ENCODE assay signal across 27 cellular contexts in the genomic region with DNA sequence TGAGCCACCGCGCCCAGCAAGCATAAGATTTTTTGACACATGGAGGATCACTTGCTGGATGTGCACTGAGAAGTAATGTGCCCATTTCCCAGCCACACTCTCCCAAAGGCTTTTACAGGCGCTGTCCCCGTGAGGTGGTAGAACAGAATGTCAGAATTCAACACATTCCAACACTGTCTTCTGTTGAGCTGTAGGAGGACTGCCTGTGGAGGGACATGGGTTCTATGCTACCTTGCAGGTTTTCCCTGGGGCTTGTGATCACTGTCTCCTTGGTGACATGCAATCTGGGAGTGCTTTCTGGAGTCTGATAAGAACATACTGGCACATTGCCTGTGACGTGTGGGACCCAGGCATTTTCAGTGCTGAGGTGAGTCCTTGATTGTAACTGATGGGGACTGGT. TPM values are rescaled to one million over a fixed set of nuclear protein-coding genes. Genes with fewer than 3 reads are reported as not detected.
A peak's percentile ranks its signal among the peaks of the same experiment; 100 is the strongest.
DNase-seq lines count a peak whose midpoint lies in the region; ATAC-seq, FAIRE-seq and TF ChIP-seq lines count a peak whose summit lies in the region.
"Had no signal": no experiment of that assay in that cellular context is flagged by ENCODE, and none has a peak within 500 bp of the region (broad histone marks: within the 10 kb centered on the region; RNA-seq: fewer than 3 reads in every experiment).

No MANE protein-coding gene starts in this region.

- peak overlapping the region; percentile 0 for H4K5ac ChIP-seq in H1 (ENCODE audit: insufficient read length, low read depth, low read length)

- TF ChIP-seq EP300 in H1 (IDR thresholded peaks at IDR 0.05; ENCODE audit: borderline replicate concordance in 1 of 2, low read depth in 2 of 2, low read length in 2 of 2) = no peak

- H2BK5ac ChIP-seq in H1 (ENCODE audit: low read depth, low read length) = peak overlapping the region; percentile 87; the same call in 1 of the 2 replicates

- no peak overlapping the region for H2BK15ac ChIP-seq in H1 (ENCODE audit: low read length)

- peak overlapping the region; percentile 40 for H3K14ac ChIP-seq in H1 (ENCODE audit: insufficient read length)

- no peak overlapping the region for H3K23ac ChIP-seq in H1 (ENCODE audit: insufficient read length)

- CTCF ChIA-PET in H1 (lab: Charles Lee; ENCODE audit: partially characterized antibody) = interaction anchor here (0.6 to 2.5 kb wide), 3 partner anchors 9 to 75 kb away, joined by 3 to 12 read pairs (median 4); no protein-coding TSS in a partner anchor

- H2AFZ ChIP-seq in H1 (ENCODE audit: low read length) = no peak overlapping the region

- intact Hi-C loops in vagina (cut with DNase I) = no loop called here

- H3K4ac ChIP-seq in H1 (replicated peaks; ENCODE audit: insufficient read length, low read depth, low read length) = peak overlapping the region; percentile 12

- no peaks in the 10 kb centered on the region for H3K9me3 ChIP-seq in HUES6 (ENCODE audit: control insufficient read depth, insufficient read depth, low read depth, low read length)
- no peaks in the 10 kb centered on the region for H3K9me3 ChIP-seq in H1 (ENCODE audit: insufficient read depth in 2 of 2, low read depth in 1 of 2, low read length in 1 of 2)
- no peaks in the 10 kb centered on the region for H3K9me3 ChIP-seq in vagina
- H3K9me3 ChIP-seq: BE2C; BLaER1 treated with 17β-estradiol and CSF1 and Interleukin-3, amounts not matched to agents 10 nM and 100 nM; HAP-1 had no signal

- H3K27me3 ChIP-seq in HUES6 (ENCODE audit: control insufficient read depth, insufficient read depth, low read length) (no peaks in the 10 kb centered on the region), H1 (replicated peaks in 1 of 4; ENCODE audit: control insufficient read depth in 3 of 4, extremely low read depth in 1 of 4, insufficient read depth in 3 of 4, low read length in 3 of 4) (no peaks in the 10 kb centered on the region), vagina (no peaks in the 10 kb centered on the region)
- H3K27me3 ChIP-seq: BE2C; BLaER1 treated with 17β-estradiol and CSF1 and Interleukin-3, amounts not matched to agents 10 nM and 100 nM had no signal

- H3K27ac ChIP-seq in HUES6 (ENCODE audit: low read depth, low read length) (no peak overlapping the region; the same call in 1 of the 2 replicates), H1 (ENCODE audit: low read depth, low read length) (peak overlapping the region; percentile 2; the same call in 1 of the 2 replicates), vagina (no peak overlapping the region)
- H3K27ac ChIP-seq: 22Rv1; BLaER1 treated with 17β-estradiol and CSF1 and Interleukin-3, amounts not matched to agents 10 nM and 100 nM had no signal

- peak overlapping the region; percentile 8; the same call in 1 of the 2 replicates for H2BK20ac ChIP-seq in H1 (ENCODE audit: low read length)

- H3K56ac ChIP-seq in H1 (replicated peaks; ENCODE audit: insufficient read length, low read depth, low read length) = no peak overlapping the region

- H3K4me2 ChIP-seq in H1 (ENCODE audit: insufficient read depth in 1 of 2, low read depth in 2 of 2, low read length in 2 of 2) = no peak overlapping the region
- H3K4me2 ChIP-seq: BLaER1 treated with 17β-estradiol and CSF1 and Interleukin-3, amounts not matched to agents 10 nM and 100 nM had no signal

- DNase-seq in ELF-1 (ENCODE audit: low read depth, low spot score) (peak; percentile 65), H1 (ENCODE audit: low read depth in 1 of 2, low spot score in 2 of 2) (no peak), islet precursor cell (peak; percentile 56), SKM-1 treated with dmso at 0.1 percent for 144 hours (lab: John Stamatoyannopoulos, UW; ENCODE audit: unreplicated experiment) (no peak), vagina (ENCODE audit: extremely low spot score in 2 of 2) (no peak)
- DNase-seq in activated CD8-positive, alpha-beta memory T cell treated with anti-CD3 and anti-CD28 coated beads, Interleukin-2, amount 50 U/mL, for 4 hours = no peak
- DNase-seq: AML-193; BE2C; Calu3; CD4-positive, alpha-beta T cell; CD8-positive, alpha-beta memory T cell; COR-L47; DMS53; DMS79 treated with DMSO at 0.1 percent for 48 hours; HFFc6 had no signal

- peaks cover 22% of the 10 kb centered on the region; the same call in 1 of the 2 replicates for H3K36me3 ChIP-seq in HUES6 (ENCODE audit: control insufficient read depth, insufficient read depth, low read length)
- H3K36me3 ChIP-seq in H1 (ENCODE audit: control insufficient read depth in 2 of 4, insufficient read depth in 4 of 4, low read length in 3 of 4) = no peaks in the 10 kb centered on the region; a peak in 1 of 8 replicates
- no peaks in the 10 kb centered on the region for H3K36me3 ChIP-seq in vagina
- H3K36me3 ChIP-seq: BE2C; BLaER1 treated with 17β-estradiol and CSF1 and Interleukin-3, amounts not matched to agents 10 nM and 100 nM; HAP-1 had no signal

- H3K9ac ChIP-seq in HUES6 (ENCODE audit: low read length) = peak overlapping the region; percentile 56
- no peak overlapping the region for H3K9ac ChIP-seq in H1 (replicated peaks in 1 of 4; ENCODE audit: extremely low read depth in 1 of 4, low read depth in 3 of 4, low read length in 3 of 4)
- H3K9ac ChIP-seq: BLaER1 treated with 17β-estradiol and CSF1 and Interleukin-3, amounts not matched to agents 10 nM and 100 nM had no signal

- no peaks in the 10 kb centered on the region for H4K20me1 ChIP-seq in H1 (replicated peaks in 1 of 2; ENCODE audit: control insufficient read depth in 1 of 2, insufficient read depth in 2 of 2, low read length in 2 of 2)
- H4K20me1 ChIP-seq: BLaER1 treated with 17β-estradiol and CSF1 and Interleukin-3, amounts not matched to agents 10 nM and 100 nM had no signal

- H2BK12ac ChIP-seq in H1 (ENCODE audit: low read depth, low read length) = no peak overlapping the region; the same call in 1 of the 2 replicates

- H3K23me2 ChIP-seq in H1 (ENCODE audit: low read depth, low read length) = no peaks in the 10 kb centered on the region

- H2BK120ac ChIP-seq in H1 (replicated peaks; ENCODE audit: low read depth, low read length) = no peak overlapping the region

- peak overlapping the region; percentile 48; the same call in 1 of the 2 replicates for H3K18ac ChIP-seq in H1 (ENCODE audit: extremely low read depth, low read length)

- POLR2A ChIA-PET in H1 (lab: Charles Lee; ENCODE audit: partially characterized antibody) = no interaction called here

- no peaks in the 10 kb centered on the region for H3K79me1 ChIP-seq in H1 (ENCODE audit: low read depth, low read length)

- FAIRE-seq in H1 (lab: Jason Lieb, UNC) = no peak
- FAIRE-seq: A204.1, G401.6, GM12892 had no signal

- no peaks in the 10 kb centered on the region for H3K79me2 ChIP-seq in H1 (ENCODE audit: control insufficient read depth in 1 of 2, insufficient read depth in 2 of 2, low read length in 2 of 2)

- TF ChIP-seq POLR2A in H1 (IDR thresholded peaks at IDR 0.05; ENCODE audit: control extremely low read depth in 1 of 2, low read depth in 2 of 2, low read length in 2 of 2) (no peak), vagina (IDR thresholded peaks at IDR 0.05) (no peak)

- peak overlapping the region; percentile 60; the same call in 1 of the 2 replicates for H2AK5ac ChIP-seq in H1 (ENCODE audit: low read depth, low read length)

- 95% methylated on average over 5 of the region's 5 CpGs; no CpG with 5 or more reads in 1 of the 2 experiments for WGBS in H1 (ENCODE audit: extremely low coverage in 1 of 2, insufficient coverage in 1 of 2, insufficient read length in 1 of 2, insufficient replicate concordance in 2 of 2, low coverage in 1 of 2, low lambda C conversion rate in 2 of 2, missing lambda C conversion rate in 1 of 2), 2 experiments

- H4K8ac ChIP-seq in H1 (ENCODE audit: extremely low read depth, insufficient read depth, low read length) = no peak overlapping the region; the same call in 1 of the 2 replicates

- H4K91ac ChIP-seq in H1 (replicated peaks; ENCODE audit: insufficient read length, low read length) = peak overlapping the region; percentile 88

- TF ChIP-seq CTCF in H1 (IDR thresholded peaks at IDR 0.05; ENCODE audit: control extremely low read depth in 1 of 3, insufficient read depth in 1 of 3, low read depth in 1 of 3, low read length in 3 of 3) (no peak), vagina (IDR thresholded peaks at IDR 0.05) (no peak)

- H3K4me3 ChIP-seq in HUES6 (ENCODE audit: low read depth, low read length) (no peak overlapping the region), H1 (ENCODE audit: extremely low read depth in 1 of 4, insufficient read depth in 2 of 4, low read depth in 3 of 4, low read length in 4 of 4) (no peak overlapping the region), vagina (no peak overlapping the region)
- H3K4me3 ChIP-seq: BLaER1 treated with 17β-estradiol and CSF1 and Interleukin-3, amounts not matched to agents 10 nM and 100 nM; HAP-1 had no signal

- H3K4me1 ChIP-seq in HUES6 (ENCODE audit: control insufficient read depth, insufficient read depth, low read length) = peaks cover 29% of the 10 kb centered on the region
- H3K4me1 ChIP-seq in H1 (replicated peaks in 1 of 4; ENCODE audit: control insufficient read depth in 3 of 4, insufficient read depth in 4 of 4, low read length in 3 of 4) = peaks cover 4 to 11% (median 9%) of the 10 kb centered on the region in 4 experiments
- H3K4me1 ChIP-seq in vagina = no peaks in the 10 kb centered on the region
- H3K4me1 ChIP-seq: BE2C; BLaER1 treated with 17β-estradiol and CSF1 and Interleukin-3, amounts not matched to agents 10 nM and 100 nM; HAP-1 had no signal

- no peak for TF ChIP-seq RAD21 in H1 (IDR thresholded peaks at IDR 0.05 in 1 of 2, conservative IDR thresholded peaks at IDR 0.05 in 1 of 2; ENCODE audit: low read depth in 2 of 2, low read length in 2 of 2)

- no peak for ATAC-seq in HG02571 (IDR thresholded peaks at IDR 0.05; ENCODE audit: unreplicated experiment)

TF ChIP-seq in H1, 55 proteins besides CTCF, POLR2A, EP300 and RAD21:
- TF ChIP-seq CREB1 (IDR thresholded peaks at IDR 0.05) (no peak), SRF (IDR thresholded peaks at IDR 0.05; ENCODE audit: low read depth, low read length) (no peak), MAFK (IDR thresholded peaks at IDR 0.05; ENCODE audit: low read depth, low read length) (no peak), TEAD4 (IDR thresholded peaks at IDR 0.05; ENCODE audit: low read depth, low read length) (0 out of 2 replicates have a peak, but pooled peaks have one; percentile 19)

RNA-seq across cellular contexts. Expression of a gene that starts 38.5 kb away (rescaled TPM):
- not detected in 2 replicates for total RNA-seq in H1 (2021; fragmentation: NEBNext Ultra II Directional; extraction: Animal tissue kit (Norgen Biotek cat#: 25700))
- not detected in 2 replicates for polyA plus RNA-seq in H1 (2011; rRNA removed)
- polyA plus RNA-seq in H1 (2011; cell fraction: cytosol; rRNA removed) = not detected
- not detected for polyA plus RNA-seq in H1 (2011; cell fraction: nucleus; rRNA removed)
- not detected in 4 replicates for polyA plus RNA-seq in H1 (2012, experiment 1 of 2)
- not detected for polyA plus RNA-seq in H1 (2012, experiment 2 of 2)
- polyA plus RNA-seq in H1 (2013, experiment 1 of 2) = 0.10 TPM
- not detected for polyA plus RNA-seq in H1 (2013, experiment 2 of 2)
- not detected in 2 replicates for polyA minus RNA-seq in H1 (2011; rRNA and poly(A)+ RNA removed)
- not detected for polyA minus RNA-seq in H1 (2011; cell fraction: cytosol; rRNA and poly(A)+ RNA removed)
- not detected for polyA minus RNA-seq in H1 (2011; cell fraction: nucleus; rRNA and poly(A)+ RNA removed)
- not detected for total RNA-seq in vagina
- total RNA-seq: Calu3; CD4-positive, alpha-beta T cell; CD8-positive, alpha-beta memory T cell; Daoy; H4; HFFc6 had no signal
- polyA plus RNA-seq: AG04450; CD14-positive monocyte; CD8-positive, alpha-beta memory T cell had no signal

Comparison
In these comparisons a context has a peak if more than half of its experiments do, and no peak if none do; other contexts are left out.
1. DNase-seq: peak in ELF-1 (single experiment) and islet precursor cell (single experiment); none in H1 (0 of 2), activated CD8-positive, alpha-beta memory T cell treated with anti-CD3 and anti-CD28 coated beads, Interleukin-2, amount 50 U/mL, for 4 hours (single experiment), SKM-1 treated with dmso at 0.1 percent for 144 hours (single experiment) and vagina (0 of 2).